In the genomic region with DNA sequence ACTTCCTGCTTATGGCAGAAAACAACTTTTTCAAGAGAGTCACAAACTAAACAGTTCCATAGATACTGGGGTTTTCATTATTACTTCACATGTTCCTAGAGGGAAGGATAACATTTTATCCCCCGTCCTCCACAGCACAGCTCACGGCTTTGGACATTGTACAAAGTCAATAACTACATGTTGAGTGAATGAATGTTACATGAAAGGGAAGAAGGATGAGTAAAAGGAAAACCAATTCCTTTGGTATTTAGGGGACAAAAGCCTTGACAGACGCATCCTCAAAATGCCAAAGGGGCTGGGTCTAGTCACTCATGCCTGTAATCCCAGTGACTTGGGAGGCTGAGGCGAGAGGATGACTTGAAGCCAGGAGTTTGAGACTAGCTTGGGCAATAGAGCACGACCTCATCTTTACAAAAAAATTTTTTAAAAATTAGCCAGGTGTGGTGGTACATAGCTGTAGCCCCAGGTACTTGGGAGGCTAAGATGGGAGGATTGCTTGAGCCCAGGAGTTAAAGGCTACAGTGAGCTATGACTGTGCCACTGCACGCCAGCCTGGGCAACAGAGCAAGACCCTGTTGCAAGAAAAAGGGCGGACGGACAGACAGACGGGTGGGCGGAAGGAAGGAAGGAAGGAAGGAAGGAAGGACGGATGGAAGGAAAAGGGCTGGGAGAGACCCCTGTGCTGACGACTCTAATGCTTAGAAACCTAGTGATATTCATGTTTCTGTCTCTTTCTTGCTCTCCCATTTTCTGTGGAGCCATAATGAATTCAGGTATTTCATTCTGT, we compare ENCODE assay signal across 10 cellular contexts. TPM values are rescaled to one million over a fixed set of nuclear protein-coding genes. Genes with fewer than 3 reads are reported as not detected.
DNase-seq lines count a peak whose midpoint lies in the region; ATAC-seq, FAIRE-seq and TF ChIP-seq lines count a peak whose summit lies in the region.
"Had no signal": no experiment of that assay in that cellular context is flagged by ENCODE, and none has a peak within 500 bp of the region (broad histone marks: within the 10 kb centered on the region; RNA-seq: fewer than 3 reads in every experiment).

No MANE protein-coding gene starts in this region.

- no peak overlapping the region for H3K4me3 ChIP-seq in CD8-positive, alpha-beta T cell (ENCODE audit: low read depth, low read length)
- no peak overlapping the region for H3K4me3 ChIP-seq in SJSA1
- H3K4me3 ChIP-seq in epithelial cell of esophagus (ENCODE audit: low read length): no peak overlapping the region
- no peak overlapping the region for H3K4me3 ChIP-seq in skeletal muscle satellite cell (ENCODE audit: low read length)

- H3K36me3 Mint-ChIP-seq in CD8-positive, alpha-beta T cell: peaks cover 93% of the 10 kb centered on the region

- H3K4me1 ChIP-seq in CD8-positive, alpha-beta T cell (ENCODE audit: insufficient read depth, low read length): peaks cover 17% of the 10 kb centered on the region
- peaks cover 72% of the 10 kb centered on the region for H3K4me1 ChIP-seq in SJSA1 (replicated peaks)
- peaks cover 52% of the 10 kb centered on the region for H3K4me1 ChIP-seq in skeletal muscle satellite cell (ENCODE audit: control insufficient read depth, insufficient read depth, low read length)

- no peaks in the 10 kb centered on the region for H3K9me3 Mint-ChIP-seq in CD8-positive, alpha-beta T cell

- no peak for FAIRE-seq in HTR-8/SVneo (lab: Jason Lieb, UNC)
- FAIRE-seq: GM19239 had no signal

- H3K27me3 ChIP-seq in CD8-positive, alpha-beta T cell (ENCODE audit: insufficient read depth, low read length): no peaks in the 10 kb centered on the region
- no peaks in the 10 kb centered on the region for H3K27me3 ChIP-seq in SJSA1 (replicated peaks)
- H3K27me3 ChIP-seq in skeletal muscle satellite cell (ENCODE audit: control insufficient read depth, insufficient read depth, low read length): no peaks in the 10 kb centered on the region

- no peaks in the 10 kb centered on the region for H3K27me3 Mint-ChIP-seq in CD8-positive, alpha-beta T cell (ENCODE audit: low read depth)

- POLR2A ChIA-PET in CD8-positive, alpha-beta T cell (lab: Charles Lee): interaction anchor here (1.6 kb wide), 1 partner anchor 15 kb away, joined by 6 read pairs; the partner anchor contains the start of gene PI4KB

- H3K36me3 ChIP-seq in CD8-positive, alpha-beta T cell (ENCODE audit: insufficient read depth, low read length): peaks cover 65% of the 10 kb centered on the region
- H3K36me3 ChIP-seq in SJSA1 (peaks cover 93% of the 10 kb centered on the region), skeletal muscle satellite cell (ENCODE audit: insufficient read depth, low read length) (peaks cover 54% of the 10 kb centered on the region)

- DNase-seq in CD8-positive, alpha-beta T cell: no peak
- DNase-seq in SJSA1 (ENCODE audit: low read depth in 1 of 2, low spot score in 2 of 2) (peak in 1 of 2 experiments; percentile 43), epithelial cell of esophagus (ENCODE audit: low read depth) (peak; percentile 66), GM10266 (ENCODE audit: extremely low spot score) (no peak), DMS153 treated with DMSO at 0.1 percent for 48 hours (lab: John Stamatoyannopoulos, UW; ENCODE audit: unreplicated experiment) (no peak), HTR-8/SVneo (ENCODE audit: insufficient read length, low spot score) (no peak)

- no peak for ATAC-seq in CD8-positive, alpha-beta T cell
- no peak for ATAC-seq in GM19463 (IDR thresholded peaks at IDR 0.05; ENCODE audit: unreplicated experiment)

- no peak for TF ChIP-seq CTCF in CD8-positive, alpha-beta T cell (IDR thresholded peaks at IDR 0.05)
- TF ChIP-seq CTCF in epithelial cell of esophagus (IDR thresholded peaks at IDR 0.05; ENCODE audit: insufficient read depth, low read depth, low read length, missing control alignments) (no peak), GM10266 (IDR thresholded peaks at IDR 0.05; ENCODE audit: control insufficient read depth, insufficient read depth, low read depth, missing control alignments) (no peak)

- H3K4me2 ChIP-seq in skeletal muscle satellite cell (ENCODE audit: low read length): peak overlapping the region; percentile 68

- H3K9me3 ChIP-seq in CD8-positive, alpha-beta T cell (ENCODE audit: low read length): no peaks in the 10 kb centered on the region
- H3K9me3 ChIP-seq in SJSA1 (replicated peaks): no peaks in the 10 kb centered on the region
- no peaks in the 10 kb centered on the region for H3K9me3 ChIP-seq in skeletal muscle satellite cell (replicated peaks; ENCODE audit: low read length)

- H3K27ac ChIP-seq in CD8-positive, alpha-beta T cell (ENCODE audit: low read depth, low read length): no peak overlapping the region
- peak overlapping the region; percentile 95 for H3K27ac ChIP-seq in SJSA1

- H3K27ac Mint-ChIP-seq in CD8-positive, alpha-beta T cell: peak overlapping the region; percentile 79

- CTCF ChIA-PET in CD8-positive, alpha-beta T cell (lab: Charles Lee): interaction anchor here (1.2 to 5.3 kb wide), 3 partner anchors 12 to 28 kb away, joined by 3 to 38 read pairs (median 33); no protein-coding TSS in a partner anchor

- H3K4me1 Mint-ChIP-seq in CD8-positive, alpha-beta T cell (ENCODE audit: low read depth): peaks cover 52% of the 10 kb centered on the region

- no peak overlapping the region for H3K4me3 Mint-ChIP-seq in CD8-positive, alpha-beta T cell

- peak overlapping the region; percentile 52 for H3K9ac ChIP-seq in skeletal muscle satellite cell (ENCODE audit: low read depth, low read length)

- intact Hi-C loops in CD8-positive, alpha-beta T cell (cut with DNase I, micrococcal nuclease): no loop called here

RNA-seq across cellular contexts. Expression of gene PI4KB, which starts 14.6 kb away (rescaled TPM):
- 10 to 100 TPM; 63.1 to 63.2 TPM for total RNA-seq in CD8-positive, alpha-beta T cell
- total RNA-seq in SJSA1 (2014; rRNA removed; shearing (Covaris generic)): 30.5 and 60.4 TPM in 2 replicates
- total RNA-seq in skeletal muscle satellite cell (2012; rRNA removed): 38.3 and 43.2 TPM in 2 replicates

RNA-seq across cellular contexts. Expression of gene ZNF687, which starts 30.5 kb away (rescaled TPM):
- 10 to 100 TPM; 34.0 to 36.3 TPM for total RNA-seq in CD8-positive, alpha-beta T cell
- 12.5 and 14.5 TPM in 2 replicates for total RNA-seq in SJSA1 (2014; rRNA removed; shearing (Covaris generic))
- 9.9 and 11.6 TPM in 2 replicates for total RNA-seq in skeletal muscle satellite cell (2012; rRNA removed)

RNA-seq across cellular contexts. Expression of gene RFX5, which starts 34.4 kb away (rescaled TPM):
- total RNA-seq in CD8-positive, alpha-beta T cell: 10 to 100 TPM; 62.6 to 65.9 TPM
- 32.2 and 46.9 TPM in 2 replicates for total RNA-seq in SJSA1 (2014; rRNA removed; shearing (Covaris generic))
- total RNA-seq in skeletal muscle satellite cell (2012; rRNA removed): 19.2 and 34.5 TPM in 2 replicates

RNA-seq across cellular contexts. Expression of gene PSMD4, which starts 58.1 kb away (rescaled TPM):
- 10 to 100 TPM; 55.1 to 56.7 TPM for total RNA-seq in CD8-positive, alpha-beta T cell
- 293 and 297 TPM in 2 replicates for total RNA-seq in SJSA1 (2014; rRNA removed; shearing (Covaris generic))
- total RNA-seq in skeletal muscle satellite cell (2012; rRNA removed): 156 and 167 TPM in 2 replicates

RNA-seq across cellular contexts. Expression of gene SELENBP1, which starts 59.9 kb away (rescaled TPM):
- total RNA-seq in CD8-positive, alpha-beta T cell: not detected
- 21.6 and 31.1 TPM in 2 replicates for total RNA-seq in SJSA1 (2014; rRNA removed; shearing (Covaris generic))
- 21.4 and 25.9 TPM in 2 replicates for total RNA-seq in skeletal muscle satellite cell (2012; rRNA removed)
- total RNA-seq: mononuclear cell had no signal
